Comparison of ENCODE assay signal across 18 cellular contexts in the genomic region with DNA sequence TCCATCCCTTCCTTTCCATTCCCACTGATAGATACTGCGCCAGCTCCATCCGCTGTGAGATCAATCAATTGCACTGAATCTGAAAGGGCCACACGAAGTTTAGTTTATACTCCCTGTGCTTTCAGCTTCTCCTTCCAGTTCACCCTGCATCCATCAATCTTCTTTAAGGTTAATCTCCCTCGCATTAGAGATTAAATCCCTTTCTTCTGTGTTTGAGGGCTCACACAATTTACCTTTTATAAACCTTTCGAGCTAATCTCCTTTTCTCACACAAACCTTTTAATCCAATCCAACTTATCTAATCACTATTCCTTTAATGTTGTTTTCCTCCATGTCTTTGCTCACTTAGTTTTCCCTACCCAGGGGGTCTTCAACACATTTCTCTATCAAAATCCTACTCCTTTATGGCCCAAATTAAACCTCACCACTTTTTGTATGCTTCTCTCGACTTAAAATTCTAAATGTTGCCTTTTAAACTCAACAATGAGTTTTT.
"Had no signal": no experiment of that assay in that cellular context is flagged by ENCODE, and none has a peak within 500 bp of the region (broad histone marks: within the 10 kb centered on the region; RNA-seq: fewer than 3 reads in every experiment).

No MANE protein-coding gene starts in this region.

- H3K27me3 Mint-ChIP-seq: stimulated activated naive CD8-positive, alpha-beta T cell treated with anti-CD3 and anti-CD28 coated beads, Interleukin-15, amount 100 ng/mL, for 72 hours had no signal

- DNase-seq: dermis blood vessel endothelial cell; effector memory CD4-positive, alpha-beta T cell; foreskin keratinocyte; hypothalamus; left ventricle myocardium superior; lower lobe of right lung; natural killer cell; occipital lobe; ovary; posterior cingulate gyrus; psoas muscle; right cardiac atrium; sigmoid colon; spleen; stimulated activated CD4-positive, alpha-beta T cell treated with anti-CD3 and anti-CD28 coated beads, Interleukin-4, amount 100 ng/mL, for 4 hours; stimulated activated naive CD4-positive, alpha-beta T cell; stimulated activated naive CD8-positive, alpha-beta T cell treated with anti-CD3 and anti-CD28 coated beads, Interleukin-15, amount 100 ng/mL, for 72 hours; transverse colon had no signal

- H3K9me3 Mint-ChIP-seq: stimulated activated naive CD8-positive, alpha-beta T cell treated with anti-CD3 and anti-CD28 coated beads, Interleukin-15, amount 100 ng/mL, for 72 hours had no signal

- H3K36me3 Mint-ChIP-seq: natural killer cell had no signal

- H3K4me1 Mint-ChIP-seq: natural killer cell; stimulated activated naive CD8-positive, alpha-beta T cell treated with anti-CD3 and anti-CD28 coated beads, Interleukin-15, amount 100 ng/mL, for 72 hours had no signal

- H3K4me3 Mint-ChIP-seq: natural killer cell; stimulated activated naive CD8-positive, alpha-beta T cell treated with anti-CD3 and anti-CD28 coated beads, Interleukin-15, amount 100 ng/mL, for 72 hours had no signal

- H3K27ac Mint-ChIP-seq: natural killer cell; stimulated activated naive CD8-positive, alpha-beta T cell treated with anti-CD3 and anti-CD28 coated beads, Interleukin-15, amount 100 ng/mL, for 72 hours had no signal

- ATAC-seq: foreskin keratinocyte; left ventricle myocardium superior; lower lobe of right lung; natural killer cell; psoas muscle; right cardiac atrium; stimulated activated naive CD8-positive, alpha-beta T cell treated with anti-CD3 and anti-CD28 coated beads, Interleukin-15, amount 100 ng/mL, for 72 hours had no signal
